ENCODE assay signal across 9 cellular contexts in genomic region chr7:44581426-44581906, GRCh38. TPM values are rescaled to one million over a fixed set of nuclear protein-coding genes. Genes with fewer than 3 reads are reported as not detected.
DNase-seq lines count a peak whose midpoint lies in the region; ATAC-seq and TF ChIP-seq lines count a peak whose summit lies in the region.
"Had no signal": no experiment of that assay in that cellular context is flagged by ENCODE, and none has a peak within 500 bp of the region (broad histone marks: within the 10 kb centered on the region; RNA-seq: fewer than 3 reads in every experiment).

No MANE protein-coding gene starts in this region.

- H3K36me3 ChIP-seq in KOPT-K1 (ENCODE audit: insufficient read depth, low read length) (peaks cover 41% of the 10 kb centered on the region), neutrophil (peaks cover 32% of the 10 kb centered on the region)

- H3K4me3 ChIP-seq in GM12875 (ENCODE audit: low read depth, low read length) = peak overlapping the region; percentile 67
- peak overlapping the region; percentile 83 for H3K4me3 ChIP-seq in fibroblast of mammary gland (ENCODE audit: control insufficient read depth, low read depth, low read length)
- peak overlapping the region; percentile 77 to 95 for H3K4me3 ChIP-seq in neutrophil (ENCODE audit: low read depth in 1 of 2, low read length in 1 of 2)

- H3K4me1 ChIP-seq in neutrophil (ENCODE audit: control insufficient read depth in 1 of 2, insufficient read depth in 1 of 2, low read depth in 1 of 2, low read length in 1 of 2) = peaks cover 27 to 28% of the 10 kb centered on the region in 2 experiments

- H3K27me3 ChIP-seq in neutrophil = no peaks in the 10 kb centered on the region

- ATAC-seq in GM21786 (IDR thresholded peaks at IDR 0.05; ENCODE audit: unreplicated experiment) (peak; percentile 26), omental fat pad (ENCODE audit: low FRiP score) (no peak)

- H3K9me3 ChIP-seq in KOPT-K1 (ENCODE audit: insufficient read depth, low read length, poor library complexity, severe bottlenecking) (no peaks in the 10 kb centered on the region), neutrophil (no peaks in the 10 kb centered on the region)

- H3K27ac ChIP-seq in KOPT-K1 (ENCODE audit: low read depth, low read length, poor library complexity, severe bottlenecking) (peak overlapping the region; percentile 93), neutrophil (peak overlapping the region; percentile 97)

- DNase-seq in activated T-cell treated with anti-CD3 and anti-CD28 coated beads for 48 hours (ENCODE audit: low read depth) (peak; percentile 46), fibroblast of mammary gland (ENCODE audit: low read depth) (peak; percentile 7), cerebellum (ENCODE audit: low spot score) (no peak), omental fat pad (ENCODE audit: low spot score) (no peak)

- no peak for TF ChIP-seq CTCF in GM12875 (IDR thresholded peaks at IDR 0.05; ENCODE audit: borderline replicate concordance, insufficient read depth, low read depth, low read length)
- TF ChIP-seq CTCF in fibroblast of mammary gland (conservative IDR thresholded peaks at IDR 0.05; ENCODE audit: control insufficient read depth, insufficient read depth, low read depth, low read length) = no peak
- no peak for TF ChIP-seq CTCF in neutrophil (IDR thresholded peaks at IDR 0.05)
- TF ChIP-seq CTCF in omental fat pad (IDR thresholded peaks at IDR 0.05) = no peak

RNA-seq across cellular contexts. Expression of gene TMED4, which starts 0.6 kb away (rescaled TPM):
- total RNA-seq in cerebellum (79.8 TPM), omental fat pad (100 to 1,000 TPM; 105 to 140 (median 124) TPM)

RNA-seq across cellular contexts. Expression of gene DDX56, which starts 7.8 kb away (rescaled TPM):
- total RNA-seq in cerebellum (38.1 TPM), omental fat pad (100 to 1,000 TPM in 1 of 4 donors, 10 to 100 TPM in 3; 43.0 to 104 (median 50.3) TPM)

RNA-seq across cellular contexts. Expression of gene OGDH, which starts 25.0 kb away (rescaled TPM):
- total RNA-seq in cerebellum = 40.9 TPM
- 10 to 100 TPM; 75.4 to 91.0 (median 82.0) TPM for total RNA-seq in omental fat pad

RNA-seq across cellular contexts. Expression of gene NPC1L1, which starts 40.3 kb away (rescaled TPM):
- total RNA-seq in cerebellum (not detected), omental fat pad (under 1 TPM; 0.24 to 0.65 (median 0.28) TPM)
- total RNA-seq: dermis microvascular lymphatic vessel endothelial cell had no signal

Comparison
In these comparisons a context has a peak if more than half of its experiments do, and no peak if none do; other contexts are left out.
1. DNase-seq: peak in activated T-cell treated with anti-CD3 and anti-CD28 coated beads for 48 hours (single experiment) and fibroblast of mammary gland (single experiment); none in cerebellum (single experiment) and omental fat pad (single experiment).
2. Peak in every context shown above with its lines, with median percentiles within 50 percentile points of each other: H3K4me3 ChIP-seq.